In genomic region chr15:34986326-34987181, GRCh38 we compare ENCODE assay signal across 9 cellular contexts. TPM values are rescaled to one million over a fixed set of nuclear protein-coding genes. Genes with fewer than 3 reads are reported as not detected.
DNase-seq lines count a peak whose midpoint lies in the region; ATAC-seq, FAIRE-seq and TF ChIP-seq lines count a peak whose summit lies in the region.
"Had no signal": no experiment of that assay in that cellular context is flagged by ENCODE, and none has a peak within 500 bp of the region (broad histone marks: within the 10 kb centered on the region; RNA-seq: fewer than 3 reads in every experiment).

No MANE protein-coding gene starts in this region.

- no peak overlapping the region for H2BK15ac ChIP-seq in mesendoderm (replicated peaks; ENCODE audit: low read depth)

- no peak overlapping the region for H3K4ac ChIP-seq in mesendoderm (ENCODE audit: low read depth, low read length)

- H3K36me3 Mint-ChIP-seq in HFFc6 (ENCODE audit: low read depth) (peaks cover 27% of the 10 kb centered on the region), MCF 10A (ENCODE audit: insufficient read depth, unreplicated experiment) (peaks cover 45% of the 10 kb centered on the region)

- H3K23ac ChIP-seq in mesendoderm (ENCODE audit: low read length), result no peak overlapping the region

- H3K56ac ChIP-seq in mesendoderm (ENCODE audit: low read length), result peak overlapping the region; percentile 84

- peak overlapping the region; percentile 87 for H3K4me2 ChIP-seq in A549
- peak overlapping the region; percentile 96 for H3K4me2 ChIP-seq in mesendoderm (ENCODE audit: low read length)

- DNase-seq in A549 (ENCODE audit: low read depth in 1 of 2, low spot score in 1 of 2) (no peak), HFFc6 (no peak), MCF 10A (ENCODE audit: unreplicated experiment) (peak; percentile 15), mesendoderm (no peak), NCI-H748 treated with DMSO at 0.1 percent for 48 hours (lab: John Stamatoyannopoulos, UW) (no peak), middle frontal gyrus (ENCODE audit: extremely low spot score, low spot score) (no peak)
- DNase-seq: activated gamma-delta T cell had no signal

- no peak overlapping the region for H4K8ac ChIP-seq in mesendoderm (ENCODE audit: low read depth, low read length)

- H3K4me3 Mint-ChIP-seq in HFFc6, result peak overlapping the region; percentile 99
- peak overlapping the region; percentile 91 for H3K4me3 Mint-ChIP-seq in MCF 10A (ENCODE audit: unreplicated experiment)

- H3K79me2 ChIP-seq in mesendoderm (ENCODE audit: control insufficient read depth, insufficient read depth, low read length), result peaks cover 34% of the 10 kb centered on the region

- no peak overlapping the region for H3K18ac ChIP-seq in mesendoderm (ENCODE audit: low read length)

- H3K4me3 ChIP-seq in A549 (peak overlapping the region; percentile 96), mesendoderm (ENCODE audit: low read length) (peak overlapping the region; percentile 96)

- H3K27me3 ChIP-seq in mesendoderm (ENCODE audit: insufficient read depth, low read length, poor library complexity), result no peaks in the 10 kb centered on the region

- peak overlapping the region; percentile 95 to 98 for H3K27ac ChIP-seq in A549
- no peak overlapping the region for H3K27ac ChIP-seq in mesendoderm (ENCODE audit: low read depth, low read length)

- no peak overlapping the region for H4K5ac ChIP-seq in mesendoderm (ENCODE audit: low read length)

- CTCF ChIA-PET in A549 (lab: Yijun Ruan, JAX) (interaction anchor here (0.9 to 3.2 kb wide), 3 partner anchors 9 to 16 kb away, joined by 3 to 22 read pairs (median 15); partner anchors contain the start of gene AQR), MCF 10A (lab: Yijun Ruan, JAX) (interaction anchor here (0.6 to 1.2 kb wide), 4 partner anchors 17 to 317 kb away, joined by 3 to 6 read pairs (median 4); partner anchors contain the start of gene AQR)

- TF ChIP-seq CTCF in A549 (IDR thresholded peaks at IDR 0.05) (no peak), HFFc6 (IDR thresholded peaks at IDR 0.05) (no peak), MCF 10A (IDR thresholded peaks at IDR 0.05; ENCODE audit: unreplicated experiment) (no peak)

- BruUV-seq in MCF 10A (replicated peaks; lab: Mats Ljungman, UMichigan), result no TSS peak

- H3K79me1 ChIP-seq in mesendoderm (ENCODE audit: low read length), result peaks cover 4% of the 10 kb centered on the region

- H3K4me1 ChIP-seq in A549 (peaks cover 28% of the 10 kb centered on the region), mesendoderm (ENCODE audit: control insufficient read depth, low read depth, low read length) (peaks cover 8% of the 10 kb centered on the region)

- H3K27ac Mint-ChIP-seq in HFFc6 (peak overlapping the region; percentile 99), MCF 10A (ENCODE audit: low read depth, unreplicated experiment) (peak overlapping the region; percentile 98)

- H3K9ac ChIP-seq in mesendoderm (ENCODE audit: low read length), result peak overlapping the region; percentile 99

- H3K4me1 Mint-ChIP-seq in HFFc6 (ENCODE audit: low read depth) (peaks cover 31% of the 10 kb centered on the region), MCF 10A (ENCODE audit: insufficient read depth, unreplicated experiment) (peaks cover 5% of the 10 kb centered on the region)

- H2BK5ac ChIP-seq in mesendoderm (ENCODE audit: low read length), result no peak overlapping the region

- no peak for TF ChIP-seq EP300 in A549 (IDR thresholded peaks at IDR 0.05)

- H3K27me3 Mint-ChIP-seq in HFFc6 (ENCODE audit: insufficient read depth) (no peaks in the 10 kb centered on the region), MCF 10A (ENCODE audit: insufficient read depth, unreplicated experiment) (no peaks in the 10 kb centered on the region)

- FAIRE-seq in A549 (lab: Jason Lieb, UNC), result no peak

- WGBS in A549 (ENCODE audit: missing lambda C conversion rate), result 21% methylated on average over 6 of the region's 6 CpGs
- no CpG with 5 or more reads among the region's 6 CpGs for WGBS in mesendoderm (ENCODE audit: extremely low coverage, insufficient coverage, low lambda C conversion rate)

- H3K9me3 Mint-ChIP-seq in HFFc6 (no peaks in the 10 kb centered on the region), MCF 10A (ENCODE audit: unreplicated experiment) (no peaks in the 10 kb centered on the region)

- intact Hi-C loops in MCF 10A (cut with micrococcal nuclease), result loop anchor here (10.0 kb wide), 1 partner anchor 458 kb away; no protein-coding TSS in a partner anchor

- ATAC-seq in A549, result no peak
- no peak for ATAC-seq in GM21367 (IDR thresholded peaks at IDR 0.05; ENCODE audit: unreplicated experiment)
- no peak for ATAC-seq in GM19023 (IDR thresholded peaks at IDR 0.05; ENCODE audit: unreplicated experiment)

- H2AK5ac ChIP-seq in mesendoderm (ENCODE audit: low read length), result no peak overlapping the region

- TF ChIP-seq POLR2A in A549 (IDR thresholded peaks at IDR 0.05; ENCODE audit: low read length), result no peak

- H3K36me3 ChIP-seq in mesendoderm (ENCODE audit: control insufficient read depth, insufficient read depth, low read length), result no peaks in the 10 kb centered on the region

- POLR2A ChIA-PET in A549 (lab: Yijun Ruan, JAX), result interaction anchor here (1.0 to 3.6 kb wide), 5 partner anchors 11 to 32 kb away, joined by 3 to 104 read pairs (median 21); partner anchors contain the start of gene AQR
- POLR2A ChIA-PET in MCF 10A (lab: Yijun Ruan, JAX), result interaction anchor here (0.6 to 8.2 kb wide), 11 partner anchors 12 to 888 kb away, joined by 3 to 181 read pairs (median 8); partner anchors contain the start of gene AQR

- no peaks in the 10 kb centered on the region for H3K9me3 ChIP-seq in A549

- H2BK120ac ChIP-seq in mesendoderm (ENCODE audit: low read depth, low read length), result no peak overlapping the region

- TF ChIP-seq RAD21 in A549 (conservative IDR thresholded peaks at IDR 0.05 in 1 of 2, IDR thresholded peaks at IDR 0.05 in 1 of 2), result no peak

TF ChIP-seq in A549, 52 proteins besides CTCF, POLR2A, EP300 and RAD21:
- TF ChIP-seq TFCP2L1 (CRISPR knock-in tag; IDR thresholded peaks at IDR 0.05) (no peak), BHLHE40 (IDR thresholded peaks at IDR 0.05; ENCODE audit: low read depth, low read length) (no peak), NPAS2 (CRISPR knock-in tag; IDR thresholded peaks at IDR 0.05; ENCODE audit: borderline replicate concordance) (no peak), CBX8 (IDR thresholded peaks at IDR 0.05) (no peak)

RNA-seq across cellular contexts. Expression of gene ZNF770, which starts 1.5 kb away (rescaled TPM):
- polyA plus RNA-seq in A549 (2011; rRNA removed), result 46.2 and 49.0 TPM in 2 replicates
- 4.2 and 5.0 TPM in 2 replicates for polyA plus RNA-seq in A549 (2012; cell fraction: cytosol; rRNA removed)
- 2.0 and 3.3 TPM in 2 replicates for polyA plus RNA-seq in A549 (2012; cell fraction: nucleus; rRNA removed)
- polyA plus RNA-seq in A549 (2017; fragmentation: RNase III; extraction: RNeasy Plus Mini Kit Qiagen cat#74134 plus additional on column Dnase treatment), result 23.8 to 25.1 TPM (median 24.9 TPM) in 3 replicates
- 21.1 and 33.6 TPM in 2 replicates for polyA minus RNA-seq in A549 (2011; rRNA and poly(A)+ RNA removed)
- total RNA-seq in HFFc6 (2021; fragmentation: NEBNext Ultra II Directional; extraction: Animal tissue kit (Norgen Biotek cat#: 25700)), result 10 to 100 TPM; 25.5 to 35.2 (median 30.4) TPM
- total RNA-seq in MCF 10A (2022), result 61.0 and 73.6 TPM in 2 replicates
- 54.8 TPM for polyA plus RNA-seq in mesendoderm (2013, experiment 1 of 2)
- 54.5 TPM for polyA plus RNA-seq in mesendoderm (2013, experiment 2 of 2)

RNA-seq across cellular contexts. Expression of gene AQR, which starts 17.0 kb away (rescaled TPM):
- 51.6 and 58.5 TPM in 2 replicates for polyA plus RNA-seq in A549 (2011; rRNA removed)
- 10.3 and 10.7 TPM in 2 replicates for polyA plus RNA-seq in A549 (2012; cell fraction: cytosol; rRNA removed)
- polyA plus RNA-seq in A549 (2012; cell fraction: nucleus; rRNA removed), result 15.7 and 19.0 TPM in 2 replicates
- polyA plus RNA-seq in A549 (2017; fragmentation: RNase III; extraction: RNeasy Plus Mini Kit Qiagen cat#74134 plus additional on column Dnase treatment), result 21.7 to 22.3 TPM (median 21.9 TPM) in 3 replicates
- 45.5 and 51.3 TPM in 2 replicates for polyA minus RNA-seq in A549 (2011; rRNA and poly(A)+ RNA removed)
- total RNA-seq in HFFc6 (2021; fragmentation: NEBNext Ultra II Directional; extraction: Animal tissue kit (Norgen Biotek cat#: 25700)), result 10 to 100 TPM; 24.9 to 31.1 (median 28.9) TPM
- 26.5 and 33.1 TPM in 2 replicates for total RNA-seq in MCF 10A (2022)
- 26.5 TPM for polyA plus RNA-seq in mesendoderm (2013, experiment 1 of 2)
- 27.3 TPM for polyA plus RNA-seq in mesendoderm (2013, experiment 2 of 2)
